In genomic region chr1:17438176-17438976, GRCh38 we compare ENCODE assay signal across 1 cellular context.
TF ChIP-seq lines count a peak whose summit lies in the region.

No MANE protein-coding gene starts in this region.

TF ChIP-seq in K562, 482 proteins besides CTCF, POLR2A, EP300 and RAD21 (continued from another document and continues in another):
- TF ChIP-seq CLOCK (CRISPR knock-in tag; IDR thresholded peaks at IDR 0.05; ENCODE audit: borderline replicate concordance) (no peak), PYGO2 (tag; IDR thresholded peaks at IDR 0.05) (no peak), PML (IDR thresholded peaks at IDR 0.05; ENCODE audit: low read length) (no peak), TAF1 (IDR thresholded peaks at IDR 0.05; ENCODE audit: control insufficient read depth, extremely low read depth, insufficient read depth, low read length, severe bottlenecking) (peak; percentile 87), MGA (IDR thresholded peaks at IDR 0.05) (no peak), RNF219 (CRISPR knock-in tag; IDR thresholded peaks at IDR 0.05) (no peak), MTF1 (CRISPR knock-in tag; IDR thresholded peaks at IDR 0.05; ENCODE audit: borderline replicate concordance) (no peak), SFPQ (IDR thresholded peaks at IDR 0.05; ENCODE audit: low read depth, low read length) (no peak), ZNF41 (CRISPR knock-in tag; conservative IDR thresholded peaks at IDR 0.05) (no peak), CHAMP1 (IDR thresholded peaks at IDR 0.05) (no peak), TAF7 (tag; IDR thresholded peaks at IDR 0.05) (no peak), ETS1 (conservative IDR thresholded peaks at IDR 0.05; ENCODE audit: control insufficient read depth, low read depth, low read length) (0 out of 2 replicates have a peak, but pooled peaks have one; percentile 48), NBN (IDR thresholded peaks at IDR 0.05; ENCODE audit: low read depth) (no peak), ZBTB17 (CRISPR knock-in tag; IDR thresholded peaks at IDR 0.05) (no peak), POLR2AphosphoS5 (IDR thresholded peaks at IDR 0.05; ENCODE audit: control insufficient read depth, insufficient read depth, low read depth, low read length) (peak; percentile 57; the same call in 1 of the 2 replicates), ZNF449 (CRISPR knock-in tag; IDR thresholded peaks at IDR 0.05) (no peak), ARID3B (CRISPR knock-in tag; IDR thresholded peaks at IDR 0.05; ENCODE audit: borderline replicate concordance) (no peak), SMARCA4 (IDR thresholded peaks at IDR 0.05) (no peak)
